In the genomic region with DNA sequence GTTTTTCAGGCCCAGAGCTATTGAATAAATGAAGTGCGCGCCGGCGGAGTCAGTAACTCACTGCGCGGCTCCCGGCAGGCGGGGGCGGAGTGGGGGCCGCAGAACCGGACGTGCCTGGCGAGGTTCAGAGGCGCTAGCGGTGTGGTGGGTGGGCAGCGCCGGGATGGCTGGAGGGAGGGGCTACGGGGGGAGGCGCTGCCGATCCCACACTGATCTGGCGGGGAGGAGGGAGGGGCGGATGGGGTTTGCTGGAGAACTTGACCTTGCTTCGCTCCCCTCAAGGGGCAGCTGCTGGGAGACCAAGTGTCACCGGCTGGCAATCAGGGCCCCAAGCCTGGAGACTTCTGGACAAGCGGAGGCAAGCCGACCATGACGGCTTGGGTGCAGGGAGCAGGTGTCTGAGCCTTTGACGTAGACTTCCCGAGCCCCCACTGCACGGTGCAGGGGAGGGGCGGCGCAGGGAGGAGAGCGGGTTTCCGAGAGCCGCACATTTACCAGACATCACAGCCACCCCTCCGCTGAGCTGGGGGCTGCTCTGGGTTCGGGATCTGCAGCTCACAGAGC, we compare ENCODE assay signal across 11 cellular contexts.
DNase-seq lines count a peak whose midpoint lies in the region; ATAC-seq and TF ChIP-seq lines count a peak whose summit lies in the region.
"Had no signal": no experiment of that assay in that cellular context is flagged by ENCODE, and none has a peak within 500 bp of the region (broad histone marks: within the 10 kb centered on the region; RNA-seq: fewer than 3 reads in every experiment).

No MANE protein-coding gene starts in this region.

- ATAC-seq in HG03521 (IDR thresholded peaks at IDR 0.05; ENCODE audit: unreplicated experiment): no peak

- H3K4me1 Mint-ChIP-seq in endodermal cell (peaks cover 26% of the 10 kb centered on the region), nephron (peaks cover 49% of the 10 kb centered on the region), Calu3 (ENCODE audit: low read depth, unreplicated experiment) (peaks cover 9% of the 10 kb centered on the region)
- H3K4me1 Mint-ChIP-seq in T-helper 2 cell treated with Interferon-gamma antibody and Interleukin-4, amounts not matched to agents 5 μg/mL and 100 μg/mL, for 36 hours (ENCODE audit: low read depth): no peaks in the 10 kb centered on the region
- H3K4me1 Mint-ChIP-seq: activated naive CD8-positive, alpha-beta T cell treated with anti-CD3 and anti-CD28 coated beads, Interleukin-2, amount 10 ng/mL, durations not matched to agents 7 days and 5 days had no signal

- H3K27me3 ChIP-seq in endodermal cell (ENCODE audit: control insufficient read depth, insufficient read depth, low read length, poor library complexity, severe bottlenecking): no peaks in the 10 kb centered on the region

- no peak overlapping the region for H3K27ac ChIP-seq in endodermal cell (ENCODE audit: low read depth, low read length)
- H3K27ac ChIP-seq: heart right ventricle, KMS-11 had no signal

- peak overlapping the region; percentile 74 for H3K4me3 ChIP-seq in endodermal cell (ENCODE audit: low read length)

- CTCF ChIA-PET in Calu3 (lab: Charles Lee): interaction anchor here (0.6 kb wide), 1 partner anchor 20 kb away, joined by 4 read pairs; no protein-coding TSS in a partner anchor

- TF ChIP-seq CTCF in endodermal cell (conservative IDR thresholded peaks at IDR 0.05) (no peak), nephron (IDR thresholded peaks at IDR 0.05; ENCODE audit: unreplicated experiment in 3 of 3) (no peak), Calu3 (IDR thresholded peaks at IDR 0.05; ENCODE audit: unreplicated experiment) (no peak)

- H3K9ac ChIP-seq in endodermal cell (ENCODE audit: extremely low read depth, low read length, poor library complexity, severe bottlenecking): peak overlapping the region; percentile 30
- H3K9ac ChIP-seq: KMS-11 had no signal

- BruUV-seq in Calu3 (replicated peaks; lab: Mats Ljungman, UMichigan): no TSS peak

- peaks cover 16% of the 10 kb centered on the region for H3K4me1 ChIP-seq in endodermal cell (ENCODE audit: control insufficient read depth, insufficient read depth, low read length)

- H3K27me3 Mint-ChIP-seq in endodermal cell (ENCODE audit: insufficient read depth): peaks cover 11% of the 10 kb centered on the region
- peaks cover 11% of the 10 kb centered on the region for H3K27me3 Mint-ChIP-seq in nephron (ENCODE audit: low read depth)
- no peaks in the 10 kb centered on the region for H3K27me3 Mint-ChIP-seq in Calu3 (ENCODE audit: unreplicated experiment)
- H3K27me3 Mint-ChIP-seq in T-helper 2 cell treated with Interferon-gamma antibody and Interleukin-4, amounts not matched to agents 5 μg/mL and 100 μg/mL, for 36 hours (ENCODE audit: low read depth): peaks cover 38% of the 10 kb centered on the region

- intact Hi-C loops in Calu3 (cut with micrococcal nuclease; ENCODE audit: unreplicated experiment): no loop called here

- H3K36me3 ChIP-seq in endodermal cell (ENCODE audit: control insufficient read depth, insufficient read depth, low read length): no peaks in the 10 kb centered on the region
- H3K36me3 ChIP-seq: heart right ventricle had no signal

- no peaks in the 10 kb centered on the region for H3K9me3 ChIP-seq in endodermal cell (ENCODE audit: control insufficient read depth, low read length)

- 12 to 23% methylated on average over 9 to 37 of the region's 37 CpGs for WGBS in endodermal cell (ENCODE audit: insufficient coverage in 1 of 2, insufficient read length in 1 of 2), 2 experiments

- H3K4me3 Mint-ChIP-seq in endodermal cell (peak overlapping the region; percentile 65), nephron (peak overlapping the region; percentile 75 to 83 (median 76)), Calu3 (ENCODE audit: low read depth, unreplicated experiment) (no peak overlapping the region)
- no peak overlapping the region for H3K4me3 Mint-ChIP-seq in T-helper 2 cell treated with Interferon-gamma antibody and Interleukin-4, amounts not matched to agents 5 μg/mL and 100 μg/mL, for 36 hours
- H3K4me3 Mint-ChIP-seq: activated naive CD8-positive, alpha-beta T cell treated with anti-CD3 and anti-CD28 coated beads, Interleukin-2, amount 10 ng/mL, durations not matched to agents 7 days and 5 days had no signal

- H3K27ac Mint-ChIP-seq in endodermal cell (peak overlapping the region; percentile 55), nephron (peak overlapping the region in 2 of 3 experiments; percentile 50 to 69), Calu3 (ENCODE audit: unreplicated experiment) (no peak overlapping the region)
- no peak overlapping the region for H3K27ac Mint-ChIP-seq in T-helper 2 cell treated with Interferon-gamma antibody and Interleukin-4, amounts not matched to agents 5 μg/mL and 100 μg/mL, for 36 hours
- H3K27ac Mint-ChIP-seq: activated naive CD8-positive, alpha-beta T cell treated with anti-CD3 and anti-CD28 coated beads, Interleukin-2, amount 10 ng/mL, durations not matched to agents 7 days and 5 days had no signal

- H3K36me3 Mint-ChIP-seq in endodermal cell (ENCODE audit: low read depth) (no peaks in the 10 kb centered on the region), nephron (ENCODE audit: low read depth) (no peaks in the 10 kb centered on the region), Calu3 (ENCODE audit: insufficient read depth, unreplicated experiment) (no peaks in the 10 kb centered on the region)
- H3K36me3 Mint-ChIP-seq in T-helper 2 cell treated with Interferon-gamma antibody and Interleukin-4, amounts not matched to agents 5 μg/mL and 100 μg/mL, for 36 hours (ENCODE audit: low read depth): no peaks in the 10 kb centered on the region
- H3K36me3 Mint-ChIP-seq: activated naive CD8-positive, alpha-beta T cell treated with anti-CD3 and anti-CD28 coated beads, Interleukin-2, amount 10 ng/mL, durations not matched to agents 7 days and 5 days had no signal

- H3K9me3 Mint-ChIP-seq in endodermal cell: no peaks in the 10 kb centered on the region
- H3K9me3 Mint-ChIP-seq in nephron: peaks cover 10% of the 10 kb centered on the region
- no peaks in the 10 kb centered on the region for H3K9me3 Mint-ChIP-seq in Calu3 (ENCODE audit: low read depth, unreplicated experiment)
- H3K9me3 Mint-ChIP-seq in T-helper 2 cell treated with Interferon-gamma antibody and Interleukin-4, amounts not matched to agents 5 μg/mL and 100 μg/mL, for 36 hours: no peaks in the 10 kb centered on the region
- H3K9me3 Mint-ChIP-seq: activated naive CD8-positive, alpha-beta T cell treated with anti-CD3 and anti-CD28 coated beads, Interleukin-2, amount 10 ng/mL, durations not matched to agents 7 days and 5 days had no signal

- peak; percentile 30 for DNase-seq in AG20443 (ENCODE audit: low spot score)
- DNase-seq in NCI-H1105 treated with DMSO at 0.1 percent for 48 hours (lab: John Stamatoyannopoulos, UW): peak; percentile 78
- peak; percentile 92 for DNase-seq in endodermal cell
- no peak for DNase-seq in Calu3
- DNase-seq in T-helper 2 cell treated with Interferon-gamma antibody and Interleukin-4, amounts not matched to agents 5 μg/mL and 100 μg/mL, for 36 hours (ENCODE audit: low spot score): no peak
- DNase-seq in activated gamma-delta T cell (lab: John Stamatoyannopoulos, UW): no peak
- DNase-seq: heart right ventricle had no signal

Comparison
In these comparisons a context has a peak if more than half of its experiments do, and no peak if none do; other contexts are left out.
1. DNase-seq: peak in AG20443 (single experiment), NCI-H1105 treated with DMSO at 0.1 percent for 48 hours (single experiment) and endodermal cell (single experiment); none in Calu3 (single experiment), T-helper 2 cell treated with Interferon-gamma antibody and Interleukin-4, amounts not matched to agents 5 μg/mL and 100 μg/mL, for 36 hours (single experiment) and activated gamma-delta T cell (single experiment).
2. H3K27ac Mint-ChIP-seq: peak in endodermal cell (single experiment) and nephron (2 of 3); none in Calu3 (single experiment) and T-helper 2 cell treated with Interferon-gamma antibody and Interleukin-4, amounts not matched to agents 5 μg/mL and 100 μg/mL, for 36 hours (single experiment).
3. H3K4me3 Mint-ChIP-seq: peak in endodermal cell (single experiment) and nephron (3 of 3); none in Calu3 (single experiment) and T-helper 2 cell treated with Interferon-gamma antibody and Interleukin-4, amounts not matched to agents 5 μg/mL and 100 μg/mL, for 36 hours (single experiment).